Comparison of ENCODE assay signal across 15 cellular contexts in genomic region chr10:116838143-116838725, GRCh38. TPM values are rescaled to one million over a fixed set of nuclear protein-coding genes. Genes with fewer than 3 reads are reported as not detected.
DNase-seq lines count a peak whose midpoint lies in the region; ATAC-seq, FAIRE-seq and TF ChIP-seq lines count a peak whose summit lies in the region.
"Had no signal": no experiment of that assay in that cellular context is flagged by ENCODE, and none has a peak within 500 bp of the region (broad histone marks: within the 10 kb centered on the region; RNA-seq: fewer than 3 reads in every experiment).

No MANE protein-coding gene starts in this region.

- no peak for TF ChIP-seq RAD21 in HepG2 (CRISPR knock-in tag; IDR thresholded peaks at IDR 0.05)

- H3K4me2 ChIP-seq in HepG2 (ENCODE audit: low read depth, low read length), result peak overlapping the region; percentile 41; the same call in 1 of the 2 replicates

- peaks cover 75% of the 10 kb centered on the region for H3K4me1 ChIP-seq in HUES64 (ENCODE audit: insufficient read depth, low read length)
- H3K4me1 ChIP-seq in HepG2 (ENCODE audit: insufficient read depth, low read length), result peaks cover 22% of the 10 kb centered on the region
- H3K4me1 ChIP-seq: ascending aorta, upper lobe of left lung had no signal

- TF ChIP-seq POLR2A in HepG2 (IDR thresholded peaks at IDR 0.05; ENCODE audit: insufficient read depth in 1 of 2, low read depth in 2 of 2, low read length in 2 of 2), result no peak

- CTCF ChIA-PET in HepG2 (lab: Yijun Ruan, JAX; ENCODE audit: low intra/inter-chr PET ratio, low total read pairs), result no interaction called here
- CTCF ChIA-PET in activated CD8-positive, alpha-beta memory T cell treated with anti-CD3 and anti-CD28 coated beads, Interleukin-2, amount 10 ng/mL, durations not matched to agents 7 days and 5 days (lab: Charles Lee), result interaction anchor here (1.2 kb wide), 1 partner anchor 50 kb away, joined by 4 read pairs; no protein-coding TSS in a partner anchor

- peaks cover 13% of the 10 kb centered on the region for H3K27me3 Mint-ChIP-seq in activated CD8-positive, alpha-beta memory T cell treated with anti-CD3 and anti-CD28 coated beads, Interleukin-2, amount 10 ng/mL, durations not matched to agents 7 days and 5 days
- H3K27me3 Mint-ChIP-seq: CD4-positive, CD25-positive, alpha-beta regulatory T cell had no signal

- no peaks in the 10 kb centered on the region for H3K36me3 Mint-ChIP-seq in activated CD8-positive, alpha-beta memory T cell treated with anti-CD3 and anti-CD28 coated beads, Interleukin-2, amount 10 ng/mL, durations not matched to agents 7 days and 5 days
- H3K36me3 Mint-ChIP-seq: CD4-positive, CD25-positive, alpha-beta regulatory T cell had no signal

- peak; percentile 36 for FAIRE-seq in HepG2 (lab: Jason Lieb, UNC)
- no peak for FAIRE-seq in D721Med (lab: Jason Lieb, UNC)

- ATAC-seq in GM18907 (IDR thresholded peaks at IDR 0.05; ENCODE audit: unreplicated experiment), result peak; percentile 67
- peak; percentile 76 for ATAC-seq in HG02798 (IDR thresholded peaks at IDR 0.05; ENCODE audit: poor library complexity, unreplicated experiment)
- ATAC-seq in HepG2, result peak; percentile 70
- no peak for ATAC-seq in activated CD8-positive, alpha-beta memory T cell treated with anti-CD3 and anti-CD28 coated beads, Interleukin-2, amount 10 ng/mL, durations not matched to agents 7 days and 5 days
- ATAC-seq: sciatic nerve had no signal

- H3K27ac Mint-ChIP-seq in activated CD8-positive, alpha-beta memory T cell treated with anti-CD3 and anti-CD28 coated beads, Interleukin-2, amount 10 ng/mL, durations not matched to agents 7 days and 5 days, result no peak overlapping the region
- H3K27ac Mint-ChIP-seq: CD4-positive, CD25-positive, alpha-beta regulatory T cell had no signal

- BruUV-seq in HepG2 (replicated peaks; lab: Mats Ljungman, UMichigan), result no TSS peak

- 63% methylated on average over 5 of the region's 5 CpGs for WGBS in HUES64
- 10% methylated on average over 5 of the region's 5 CpGs for WGBS in HepG2 (ENCODE audit: low lambda C conversion rate)

- no peak for TF ChIP-seq CTCF in HepG2 (CRISPR knock-in tag; IDR thresholded peaks at IDR 0.05)
- TF ChIP-seq CTCF in D721Med (IDR thresholded peaks at IDR 0.05; ENCODE audit: insufficient read depth, missing control alignments), result no peak

- DNase-seq in HepG2 (ENCODE audit: low spot score), result peak; percentile 35
- DNase-seq in D721Med (ENCODE audit: insufficient read length, low spot score), result no peak
- no peak for DNase-seq in NCI-H2081 (lab: John Stamatoyannopoulos, UW)
- no peak for DNase-seq in DMS114 treated with DMSO at 0.1 percent for 48 hours (lab: John Stamatoyannopoulos, UW; ENCODE audit: unreplicated experiment)
- DNase-seq in activated CD8-positive, alpha-beta memory T cell treated with anti-CD3 and anti-CD28 coated beads, Interleukin-2, amount 10 ng/mL, durations not matched to agents 7 days and 5 days, result no peak
- DNase-seq: CD4-positive, CD25-positive, alpha-beta regulatory T cell; GOT3; IMR-90; NCI-H2081 treated with DMSO at 0.1 percent for 48 hours; upper lobe of left lung had no signal

- H3K4me1 Mint-ChIP-seq in activated CD8-positive, alpha-beta memory T cell treated with anti-CD3 and anti-CD28 coated beads, Interleukin-2, amount 10 ng/mL, durations not matched to agents 7 days and 5 days, result no peaks in the 10 kb centered on the region

- POLR2A ChIA-PET in HepG2 (lab: Yijun Ruan, JAX), result interaction anchor here (1.8 kb wide), 1 partner anchor 11 kb away, joined by 5 read pairs; the partner anchor contains the start of gene ENO4

- H3K9me3 ChIP-seq in HUES64 (ENCODE audit: insufficient read depth, low read depth, low read length) (no peaks in the 10 kb centered on the region), HepG2 (ENCODE audit: low read length) (no peaks in the 10 kb centered on the region)
- H3K9me3 ChIP-seq: ascending aorta, upper lobe of left lung had no signal

- TF ChIP-seq EP300 in HepG2 (IDR thresholded peaks at IDR 0.05; ENCODE audit: low read depth in 2 of 2, low read length in 2 of 2), result no peak
- no peak for TF ChIP-seq EP300 in HepG2 (CRISPR knock-in tag; IDR thresholded peaks at IDR 0.05; ENCODE audit: borderline replicate concordance)

- no peak overlapping the region for H3K4me3 ChIP-seq in HUES64 (ENCODE audit: low read length)
- H3K4me3 ChIP-seq in HepG2 (replicated peaks in 1 of 3; ENCODE audit: insufficient read depth in 1 of 3, low read depth in 2 of 3, low read length in 3 of 3), result no peak overlapping the region
- H3K4me3 ChIP-seq: ascending aorta, upper lobe of left lung had no signal

- no peak overlapping the region for H2AFZ ChIP-seq in HepG2 (ENCODE audit: low read length)

- intact Hi-C loops in HepG2 (cut with micrococcal nuclease; ENCODE audit: unreplicated experiment), result no loop called here

- H3K27ac ChIP-seq in HUES64 (ENCODE audit: low read depth, low read length) (0 out of 2 replicates have a peak overlapping the region, but pooled peaks have one; percentile 4), HepG2 (ENCODE audit: extremely low read length, insufficient read depth, low read length) (no peak overlapping the region)
- H3K27ac ChIP-seq: ascending aorta, upper lobe of left lung had no signal

- no peak overlapping the region for H3K9ac ChIP-seq in HUES64 (ENCODE audit: low read depth, low read length)
- H3K9ac ChIP-seq in HepG2 (ENCODE audit: insufficient read depth, low read depth, low read length), result no peak overlapping the region

- no peaks in the 10 kb centered on the region for H4K20me1 ChIP-seq in HepG2 (ENCODE audit: insufficient read depth, low read length)

- H3K36me3 ChIP-seq in HUES64 (ENCODE audit: insufficient read depth, low read length) (no peaks in the 10 kb centered on the region), HepG2 (replicated peaks in 1 of 2; ENCODE audit: control insufficient read depth in 1 of 2, insufficient read depth in 2 of 2, low read length in 2 of 2) (no peaks in the 10 kb centered on the region)
- H3K36me3 ChIP-seq: ascending aorta, upper lobe of left lung had no signal

- in situ Hi-C loops in HepG2 (cut with HindIII; ENCODE audit: extremely low pct_ligation_motif_present, low pct_unique_long_range_greater_than_20kb), result no loop called here

- H3K4me3 Mint-ChIP-seq in activated CD8-positive, alpha-beta memory T cell treated with anti-CD3 and anti-CD28 coated beads, Interleukin-2, amount 10 ng/mL, durations not matched to agents 7 days and 5 days, result no peak overlapping the region
- H3K4me3 Mint-ChIP-seq: CD4-positive, CD25-positive, alpha-beta regulatory T cell had no signal

- H3K9me3 Mint-ChIP-seq in activated CD8-positive, alpha-beta memory T cell treated with anti-CD3 and anti-CD28 coated beads, Interleukin-2, amount 10 ng/mL, durations not matched to agents 7 days and 5 days (ENCODE audit: low read depth), result no peaks in the 10 kb centered on the region

- H3K79me2 ChIP-seq in HepG2 (ENCODE audit: insufficient read depth, low read length), result no peaks in the 10 kb centered on the region

- no peaks in the 10 kb centered on the region for H3K27me3 ChIP-seq in HUES64 (ENCODE audit: insufficient read depth, low read length)
- H3K27me3 ChIP-seq in HepG2 (ENCODE audit: control insufficient read depth in 1 of 2, insufficient read depth in 2 of 2, low read length in 2 of 2), result peaks cover 1 to 6% of the 10 kb centered on the region in 2 experiments; a peak in 2 of 5 replicates
- H3K27me3 ChIP-seq: ascending aorta, upper lobe of left lung had no signal

RNA-seq across cellular contexts. Expression of gene ENO4, which starts 11.1 kb away (rescaled TPM):
- 1.1 TPM for polyA plus RNA-seq in HUES64 (2013, experiment 1 of 2)
- polyA plus RNA-seq in HUES64 (2013, experiment 2 of 2), result 0.63 TPM
- not detected in 2 replicates for total RNA-seq in HepG2 (2016; rRNA removed; fragmentation: Illumina TruSeq; extraction: Trizol)
- not detected in 2 replicates for total RNA-seq in HepG2 (2016; cell fraction: cytosol; rRNA removed; fragmentation: Illumina TruSeq; extraction: Trizol; ENCODE audit: low read depth)
- not detected in 2 replicates for total RNA-seq in HepG2 (2016; cell fraction: insoluble cytoplasmic fraction; rRNA removed; fragmentation: Illumina TruSeq; extraction: Trizol)
- not detected in 2 replicates for total RNA-seq in HepG2 (2016; cell fraction: membrane; rRNA removed; fragmentation: Illumina TruSeq; extraction: Trizol)
- total RNA-seq in HepG2 (2016; cell fraction: nucleus; rRNA removed; fragmentation: Illumina TruSeq; extraction: Trizol), result not detected in 2 replicates
- polyA plus RNA-seq in HepG2 (2011; rRNA removed), result not detected in 2 replicates
- not detected in 2 replicates for polyA plus RNA-seq in HepG2 (2011; cell fraction: cytosol; rRNA removed)
- not detected in 2 replicates for polyA plus RNA-seq in HepG2 (2011; cell fraction: nucleus; rRNA removed)
- polyA plus RNA-seq in HepG2 (2012), result 0.21 TPM in 1 of 2 replicates, not detected in the other
- not detected in 2 replicates for polyA plus RNA-seq in HepG2 (2016; cell fraction: cytosol; fragmentation: Illumina TruSeq; extraction: Trizol; ENCODE audit: low read depth)
- polyA plus RNA-seq in HepG2 (2016; cell fraction: insoluble cytoplasmic fraction; fragmentation: Illumina TruSeq; extraction: Trizol; ENCODE audit: low read depth), result not detected in 2 replicates
- polyA plus RNA-seq in HepG2 (2016; cell fraction: membrane; fragmentation: Illumina TruSeq; extraction: Trizol; ENCODE audit: low read depth), result not detected in 2 replicates
- not detected in 2 replicates for polyA plus RNA-seq in HepG2 (2016; cell fraction: nucleus; fragmentation: Illumina TruSeq; extraction: Trizol; ENCODE audit: insufficient read depth, low read depth)
- polyA minus RNA-seq in HepG2 (2011; rRNA and poly(A)+ RNA removed; ENCODE audit: low replicate concordance), result not detected in 2 replicates
- not detected in 2 replicates for polyA minus RNA-seq in HepG2 (2011; cell fraction: cytosol; rRNA and poly(A)+ RNA removed)
- polyA minus RNA-seq in HepG2 (2011; cell fraction: nucleus; rRNA and poly(A)+ RNA removed), result not detected in 2 replicates
- total RNA-seq in activated CD8-positive, alpha-beta memory T cell treated with anti-CD3 and anti-CD28 coated beads, Interleukin-2, amount 10 ng/mL, durations not matched to agents 7 days and 5 days, result not detected
- total RNA-seq: ascending aorta; CD4-positive, CD25-positive, alpha-beta regulatory T cell had no signal
- polyA plus RNA-seq: CD4-positive, CD25-positive, alpha-beta regulatory T cell had no signal
